ENCODE assay signal across 26 cellular contexts in genomic region chr5:143308726-143309125, GRCh38.
DNase-seq lines count a peak whose midpoint lies in the region; ATAC-seq and TF ChIP-seq lines count a peak whose summit lies in the region.
"Had no signal": no experiment of that assay in that cellular context is flagged by ENCODE, and none has a peak within 500 bp of the region (broad histone marks: within the 10 kb centered on the region; RNA-seq: fewer than 3 reads in every experiment).

No MANE protein-coding gene starts in this region.

- DNase-seq in EL (peak; percentile 53), fibroblast of peridontal ligament (ENCODE audit: extremely low read depth) (peak; percentile 62), KBM-7 (no peak)
- no peak for DNase-seq in activated CD4-positive, alpha-beta T cell treated with anti-CD3 and anti-CD28 coated beads, Interleukin-2, amount 10 ng/mL, durations not matched to agents 7 days and 5 days
- DNase-seq: activated CD4-positive, alpha-beta T cell treated with anti-CD3 and anti-CD28 coated beads, Interleukin-2, amount 50 U/mL, for 48 hours; activated naive CD4-positive, alpha-beta T cell treated with anti-CD3 and anti-CD28 coated beads, Interleukin-2, amount 50 U/mL, for 16 hours; activated T-cell treated with anti-CD3 and anti-CD28 coated beads, Interleukin-2, amount 50 U/mL, for 24 hours; body of pancreas; dermis blood vessel endothelial cell; GDM1; left ventricle myocardium inferior; MM.1S; mucosa of descending colon; NCI-H146; NCI-H774; OCI-M1; retina; SHP77 treated with DMSO at 0.1 percent for 48 hours; stimulated activated CD4-positive, alpha-beta T cell treated with anti-CD3 and anti-CD28 coated beads, Interleukin-15, amount 100 ng/mL, for 24 hours; T-cell; thyroid gland had no signal

- no peak overlapping the region for H3K27ac Mint-ChIP-seq in activated CD4-positive, alpha-beta T cell treated with anti-CD3 and anti-CD28 coated beads, Interleukin-2, amount 10 ng/mL, durations not matched to agents 7 days and 5 days
- H3K27ac Mint-ChIP-seq: activated T-cell treated with anti-CD3 and anti-CD28 coated beads, Interleukin-2, amount 50 U/mL, for 24 hours; B cell; T-cell had no signal

- peaks cover 0 to 5% (median 0%) of the 10 kb centered on the region in 5 donors for H3K9me3 ChIP-seq in subcutaneous abdominal adipose tissue (ENCODE audit: control insufficient read depth in 5 of 5, low read length in 5 of 5)
- H3K9me3 ChIP-seq: body of pancreas, mucosa of descending colon, thyroid gland had no signal

- no peak for ATAC-seq in GM21786 (IDR thresholded peaks at IDR 0.05; ENCODE audit: unreplicated experiment)
- ATAC-seq: body of pancreas, mucosa of descending colon, T-cell had no signal

- H3K27ac ChIP-seq in VCaP (peak overlapping the region; percentile 76), subcutaneous abdominal adipose tissue (ENCODE audit: low read depth, low read length) (peak overlapping the region; percentile 76)
- H3K27ac ChIP-seq: body of pancreas, HL-60, left ventricle myocardium inferior, thyroid gland had no signal

- H3K4me3 ChIP-seq in subcutaneous abdominal adipose tissue (ENCODE audit: low read depth in 1 of 5, low read length in 5 of 5), result no peak overlapping the region
- H3K4me3 ChIP-seq: body of pancreas, left ventricle myocardium inferior, mucosa of descending colon, thyroid gland had no signal

- no peak for TF ChIP-seq CTCF in VCaP (conservative IDR thresholded peaks at IDR 0.05)

- no peaks in the 10 kb centered on the region for H3K27me3 ChIP-seq in subcutaneous abdominal adipose tissue (ENCODE audit: control insufficient read depth in 5 of 5, insufficient read depth in 4 of 5, low read length in 5 of 5)
- H3K27me3 ChIP-seq: body of pancreas, thyroid gland had no signal

- H3K9ac ChIP-seq in subcutaneous abdominal adipose tissue (ENCODE audit: low read length in 5 of 5), result peak overlapping the region in 1 of 5 donors; percentile 22

- H3K36me3 Mint-ChIP-seq in activated CD4-positive, alpha-beta T cell treated with anti-CD3 and anti-CD28 coated beads, Interleukin-2, amount 10 ng/mL, durations not matched to agents 7 days and 5 days (ENCODE audit: low read depth), result peaks cover 86% of the 10 kb centered on the region

- peaks cover 13% of the 10 kb centered on the region for H3K9me3 Mint-ChIP-seq in activated CD4-positive, alpha-beta T cell treated with anti-CD3 and anti-CD28 coated beads, Interleukin-2, amount 10 ng/mL, durations not matched to agents 7 days and 5 days

- H3K4me1 Mint-ChIP-seq in activated CD4-positive, alpha-beta T cell treated with anti-CD3 and anti-CD28 coated beads, Interleukin-2, amount 10 ng/mL, durations not matched to agents 7 days and 5 days, result peaks cover 7% of the 10 kb centered on the region

- H3K4me1 ChIP-seq in subcutaneous abdominal adipose tissue (ENCODE audit: control insufficient read depth in 5 of 5, insufficient read depth in 5 of 5, low read length in 5 of 5), result peaks cover 0 to 16% (median 7%) of the 10 kb centered on the region in 5 donors
- H3K4me1 ChIP-seq: body of pancreas had no signal

- POLR2A ChIA-PET in activated CD4-positive, alpha-beta T cell treated with anti-CD3 and anti-CD28 coated beads, Interleukin-2, amount 10 ng/mL, durations not matched to agents 7 days and 5 days (lab: Charles Lee), result no interaction called here

- CTCF ChIA-PET in activated CD4-positive, alpha-beta T cell treated with anti-CD3 and anti-CD28 coated beads, Interleukin-2, amount 10 ng/mL, durations not matched to agents 7 days and 5 days (lab: Charles Lee), result no interaction called here

- peaks cover 34 to 64% (median 46%) of the 10 kb centered on the region in 5 donors for H3K36me3 ChIP-seq in subcutaneous abdominal adipose tissue (ENCODE audit: control insufficient read depth in 5 of 5, insufficient read depth in 5 of 5, low read length in 5 of 5)

- H3K27me3 Mint-ChIP-seq in activated CD4-positive, alpha-beta T cell treated with anti-CD3 and anti-CD28 coated beads, Interleukin-2, amount 10 ng/mL, durations not matched to agents 7 days and 5 days, result no peaks in the 10 kb centered on the region
- H3K27me3 Mint-ChIP-seq: activated T-cell treated with anti-CD3 and anti-CD28 coated beads, Interleukin-2, amount 50 U/mL, for 24 hours; B cell; T-cell had no signal

- H3K4me3 Mint-ChIP-seq in activated CD4-positive, alpha-beta T cell treated with anti-CD3 and anti-CD28 coated beads, Interleukin-2, amount 10 ng/mL, durations not matched to agents 7 days and 5 days, result no peak overlapping the region
- H3K4me3 Mint-ChIP-seq: activated T-cell treated with anti-CD3 and anti-CD28 coated beads, Interleukin-2, amount 50 U/mL, for 24 hours; B cell; T-cell had no signal

- in situ Hi-C loops in KBM-7 (cut with MboI; ENCODE audit: low pct_unique_long_range_greater_than_20kb, low sequenced_read_pairs), result no loop called here

Comparison
In these comparisons a context has a peak if more than half of its experiments do, and no peak if none do; other contexts are left out.
1. DNase-seq: peak in EL (single experiment) and fibroblast of peridontal ligament (single experiment); none in KBM-7 (single experiment) and activated CD4-positive, alpha-beta T cell treated with anti-CD3 and anti-CD28 coated beads, Interleukin-2, amount 10 ng/mL, durations not matched to agents 7 days and 5 days (single experiment).